8 cellular contexts compared by ENCODE assay signal in the genomic region with DNA sequence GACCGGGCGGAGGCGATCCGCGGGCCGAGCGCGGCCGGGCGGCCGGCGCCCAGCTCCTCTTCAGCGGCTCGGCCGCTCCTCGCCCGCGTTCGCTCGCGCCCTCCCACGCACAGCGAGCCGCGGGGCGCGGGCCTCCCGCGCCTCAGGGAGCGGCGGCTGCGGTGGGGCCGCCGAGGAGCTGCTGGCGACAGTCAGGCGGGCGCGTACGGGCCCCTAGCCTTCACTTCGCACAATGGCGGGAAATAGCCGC. TPM values are rescaled to one million over a fixed set of nuclear protein-coding genes. Genes with fewer than 3 reads are reported as not detected.
DNase-seq lines count a peak whose midpoint lies in the region; ATAC-seq and TF ChIP-seq lines count a peak whose summit lies in the region.

A gene with protein sequence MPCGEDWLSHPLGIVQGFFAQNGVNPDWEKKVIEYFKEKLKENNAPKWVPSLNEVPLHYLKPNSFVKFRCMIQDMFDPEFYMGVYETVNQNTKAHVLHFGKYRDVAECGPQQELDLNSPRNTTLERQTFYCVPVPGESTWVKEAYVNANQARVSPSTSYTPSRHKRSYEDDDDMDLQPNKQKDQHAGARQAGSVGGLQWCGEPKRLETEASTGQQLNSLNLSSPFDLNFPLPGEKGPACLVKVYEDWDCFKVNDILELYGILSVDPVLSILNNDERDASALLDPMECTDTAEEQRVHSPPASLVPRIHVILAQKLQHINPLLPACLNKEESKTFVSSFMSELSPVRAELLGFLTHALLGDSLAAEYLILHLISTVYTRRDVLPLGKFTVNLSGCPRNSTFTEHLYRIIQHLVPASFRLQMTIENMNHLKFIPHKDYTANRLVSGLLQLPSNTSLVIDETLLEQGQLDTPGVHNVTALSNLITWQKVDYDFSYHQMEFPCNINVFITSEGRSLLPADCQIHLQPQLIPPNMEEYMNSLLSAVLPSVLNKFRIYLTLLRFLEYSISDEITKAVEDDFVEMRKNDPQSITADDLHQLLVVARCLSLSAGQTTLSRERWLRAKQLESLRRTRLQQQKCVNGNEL (minus strand): TSS at position 234 of the 250 bp plus-strand sequence. CDS start 259 bp downstream, outside the sequence.

- H3K4me1 Mint-ChIP-seq in CD4-positive, CD25-positive, alpha-beta regulatory T cell: peaks cover 21 to 49% (median 39%) of the 10 kb centered on the region in 4 donors
- H3K4me1 Mint-ChIP-seq in T-helper 17 cell: peaks cover 30% of the 10 kb centered on the region

- peak within 1 kb of the TSS; percentile 92 to 98 (median 94) for H3K4me3 Mint-ChIP-seq in CD4-positive, CD25-positive, alpha-beta regulatory T cell
- peak within 1 kb of the TSS; percentile 91 for H3K4me3 Mint-ChIP-seq in T-helper 17 cell

- WGBS in gastroesophageal sphincter (ENCODE audit: low coverage in 1 of 2), 2 donors: no CpG with 5 or more reads among the region's 42 CpGs
- no CpG with 5 or more reads among the region's 42 CpGs for WGBS in trophoblast cell (ENCODE audit: extremely low coverage, insufficient coverage, insufficient read length)

- no peak for ATAC-seq in CD4-positive, CD25-positive, alpha-beta regulatory T cell (ENCODE audit: low read depth in 2 of 2)
- ATAC-seq in T-helper 17 cell: no peak
- ATAC-seq in gastroesophageal sphincter: peak; percentile 46
- ATAC-seq in GM18867 (IDR thresholded peaks at IDR 0.05; ENCODE audit: unreplicated experiment): no peak
- no peak for ATAC-seq in HG03457 (IDR thresholded peaks at IDR 0.05; ENCODE audit: unreplicated experiment)

- H3K14ac ChIP-seq in trophoblast cell (ENCODE audit: low read length): peak within 1 kb of the TSS; percentile 85

- H3K4me3 ChIP-seq in CD4-positive, CD25-positive, alpha-beta regulatory T cell (ENCODE audit: low read depth, low read length): peak within 1 kb of the TSS; percentile 96
- H3K4me3 ChIP-seq in gastroesophageal sphincter (peak within 1 kb of the TSS; percentile 86 to 94), trophoblast cell (ENCODE audit: low read depth, low read length) (peak within 1 kb of the TSS; percentile 89)

- peak within 1 kb of the TSS; percentile 97 for H3K4ac ChIP-seq in trophoblast cell (ENCODE audit: low read depth, low read length)

- H4K91ac ChIP-seq in trophoblast cell (ENCODE audit: low read depth, low read length): peak within 1 kb of the TSS; percentile 95

- peak within 1 kb of the TSS; percentile 100 for H3K4me2 ChIP-seq in trophoblast cell (ENCODE audit: low read length)

- H2AK5ac ChIP-seq in trophoblast cell (ENCODE audit: low read length): peak within 1 kb of the TSS; percentile 36

- no peak for TF ChIP-seq CTCF in gastroesophageal sphincter (IDR thresholded peaks at IDR 0.05)

- H2BK12ac ChIP-seq in trophoblast cell (ENCODE audit: low read length): no peak within 1 kb of the TSS

- H3K18ac ChIP-seq in trophoblast cell (ENCODE audit: low read length): peak within 1 kb of the TSS; percentile 85

- peak within 1 kb of the TSS; percentile 80 for H4K8ac ChIP-seq in trophoblast cell (ENCODE audit: low read depth, low read length)

- H3K27ac Mint-ChIP-seq in CD4-positive, CD25-positive, alpha-beta regulatory T cell: peak within 1 kb of the TSS; percentile 90 to 94 (median 93)
- peak within 1 kb of the TSS; percentile 93 for H3K27ac Mint-ChIP-seq in T-helper 17 cell

- peaks cover 0 to 1% (median 0%) of the 10 kb centered on the region in 7 donors for H3K9me3 Mint-ChIP-seq in CD4-positive, CD25-positive, alpha-beta regulatory T cell

- TF ChIP-seq EP300 in gastroesophageal sphincter (IDR thresholded peaks at IDR 0.05): no peak

- H3K27me3 Mint-ChIP-seq in CD4-positive, CD25-positive, alpha-beta regulatory T cell: no peaks in the 10 kb centered on the region
- no peaks in the 10 kb centered on the region for H3K27me3 Mint-ChIP-seq in T-helper 17 cell

- peak within 1 kb of the TSS; percentile 67 for H2BK120ac ChIP-seq in trophoblast cell (ENCODE audit: insufficient read depth, low read length, poor library complexity)

- TF ChIP-seq POLR2A in gastroesophageal sphincter (IDR thresholded peaks at IDR 0.05): peak; percentile 63 to 86

- H3K4me1 ChIP-seq in CD4-positive, CD25-positive, alpha-beta regulatory T cell (ENCODE audit: control insufficient read depth, insufficient read depth, low read length, poor library complexity, severe bottlenecking): peaks cover 51% of the 10 kb centered on the region
- H3K4me1 ChIP-seq in gastroesophageal sphincter (peaks cover 0 to 52% (median 7%) of the 10 kb centered on the region in 3 donors), trophoblast cell (ENCODE audit: control insufficient read depth in 1 of 2, insufficient read depth in 2 of 2, low read length in 2 of 2) (no peaks in the 10 kb centered on the region)

- H3K27ac ChIP-seq in CD4-positive, CD25-positive, alpha-beta regulatory T cell (ENCODE audit: insufficient read depth, low read length, poor library complexity, severe bottlenecking): peak within 1 kb of the TSS; percentile 90
- H3K27ac ChIP-seq in gastroesophageal sphincter (peak within 1 kb of the TSS; percentile 68 to 89 (median 84)), trophoblast cell (ENCODE audit: low read depth, low read length) (peak within 1 kb of the TSS; percentile 79)

- H3K36me3 ChIP-seq in CD4-positive, CD25-positive, alpha-beta regulatory T cell (ENCODE audit: control insufficient read depth, insufficient read depth, low read length): no peaks in the 10 kb centered on the region
- H3K36me3 ChIP-seq in gastroesophageal sphincter (no peaks in the 10 kb centered on the region), trophoblast cell (ENCODE audit: control insufficient read depth in 1 of 2, insufficient read depth in 2 of 2, low read length in 2 of 2) (no peaks in the 10 kb centered on the region)

- H3K79me2 ChIP-seq in trophoblast cell (ENCODE audit: control insufficient read depth, insufficient read depth, low read length, poor library complexity): peaks cover 25% of the 10 kb centered on the region

- peak within 1 kb of the TSS; percentile 94 for H3K9ac ChIP-seq in trophoblast cell (ENCODE audit: low read length)

- H2BK5ac ChIP-seq in trophoblast cell (ENCODE audit: low read depth, low read length, poor library complexity): peak within 1 kb of the TSS; percentile 89

- H3K27me3 ChIP-seq in CD4-positive, CD25-positive, alpha-beta regulatory T cell (ENCODE audit: control insufficient read depth, insufficient read depth, low read length): no peaks in the 10 kb centered on the region
- H3K27me3 ChIP-seq in gastroesophageal sphincter: no peaks in the 10 kb centered on the region
- H3K27me3 ChIP-seq in trophoblast cell (ENCODE audit: insufficient read depth, low read length): no peaks in the 10 kb centered on the region

- H3K36me3 Mint-ChIP-seq in CD4-positive, CD25-positive, alpha-beta regulatory T cell: peaks cover 4% of the 10 kb centered on the region
- H3K36me3 Mint-ChIP-seq in T-helper 17 cell (ENCODE audit: low read depth): no peaks in the 10 kb centered on the region

- peak within 1 kb of the TSS; percentile 55 for H4K12ac ChIP-seq in trophoblast cell (ENCODE audit: low read depth, low read length)

- DNase-seq in CD4-positive, CD25-positive, alpha-beta regulatory T cell: no peak
- DNase-seq in H4 (ENCODE audit: low spot score): no peak
- no peak for DNase-seq in T-helper 17 cell
- DNase-seq in trophoblast cell: no peak
- DNase-seq in activated CD4-positive, CD25-positive, alpha-beta regulatory T cell treated with anti-CD3 and anti-CD28 coated beads, Interleukin-2, amount 50 U/mL, for 72 hours: no peak

- no peak within 1 kb of the TSS for H3K23ac ChIP-seq in trophoblast cell (ENCODE audit: low read length)

- H3K79me1 ChIP-seq in trophoblast cell (ENCODE audit: low read length): peaks cover 11% of the 10 kb centered on the region

- no peaks in the 10 kb centered on the region for H3K9me3 ChIP-seq in CD4-positive, CD25-positive, alpha-beta regulatory T cell (ENCODE audit: control insufficient read depth in 2 of 2, low read length in 2 of 2)
- H3K9me3 ChIP-seq in T-helper 17 cell (ENCODE audit: control insufficient read depth, low read length, poor library complexity, severe bottlenecking) (no peaks in the 10 kb centered on the region), gastroesophageal sphincter (no peaks in the 10 kb centered on the region), trophoblast cell (ENCODE audit: insufficient read depth, low read depth, low read length) (no peaks in the 10 kb centered on the region)

- H2AFZ ChIP-seq in trophoblast cell (ENCODE audit: insufficient read depth, low read length, poor library complexity): peak within 1 kb of the TSS; percentile 76

RNA-seq across cellular contexts. Expression of the gene that starts here (rescaled TPM):
- 36.1 TPM for total RNA-seq in CD4-positive, CD25-positive, alpha-beta regulatory T cell
- polyA plus RNA-seq in CD4-positive, CD25-positive, alpha-beta regulatory T cell: 10 to 100 TPM; 62.8 to 69.6 (median 64.4) TPM
- 68.7 and 77.3 TPM in 2 replicates for total RNA-seq in H4 (2014; rRNA removed; shearing (Covaris generic))
- total RNA-seq in T-helper 17 cell: 10 to 100 TPM; 32.9 to 34.4 TPM
- 10 to 100 TPM; 45.0 to 68.0 (median 54.8) TPM for total RNA-seq in gastroesophageal sphincter
- polyA plus RNA-seq in trophoblast cell (2013): 39.8 and 40.3 TPM in 2 replicates
